In the genomic region with DNA sequence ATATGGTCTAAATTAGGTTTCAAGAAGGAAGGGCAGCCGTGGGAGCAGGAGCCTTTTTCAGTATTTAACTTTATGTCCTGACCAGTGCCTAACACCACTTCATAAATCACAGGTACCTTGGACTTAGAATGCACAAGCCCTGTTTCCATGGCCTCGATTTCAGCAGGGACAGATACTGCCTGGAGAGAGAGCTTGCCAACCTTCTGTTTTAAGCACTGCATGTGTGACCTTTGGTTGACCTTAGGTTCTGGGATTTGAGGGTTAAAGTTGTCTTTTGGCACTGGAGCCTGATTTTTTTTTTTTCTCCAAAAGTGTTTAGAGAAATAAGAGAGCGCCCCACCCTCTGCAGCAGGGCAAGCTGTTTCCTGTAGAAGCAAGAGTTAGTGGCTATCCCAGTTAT, we compare ENCODE assay signal across 14 cellular contexts.
A peak's percentile ranks its signal among the peaks of the same experiment; 100 is the strongest.
DNase-seq lines count a peak whose midpoint lies in the region; ATAC-seq, FAIRE-seq and TF ChIP-seq lines count a peak whose summit lies in the region.
"Had no signal": no experiment of that assay in that cellular context is flagged by ENCODE, and none has a peak within 500 bp of the region (broad histone marks: within the 10 kb centered on the region; RNA-seq: fewer than 3 reads in every experiment).

No MANE protein-coding gene starts in this region.

- no peak for FAIRE-seq in endothelial cell of umbilical vein (lab: Jason Lieb, UNC)
- FAIRE-seq: GM12892 had no signal

- peak; percentile 25 for ATAC-seq in CD4-positive, alpha-beta T cell (ENCODE audit: poor library complexity)
- ATAC-seq in activated CD8-positive, alpha-beta T cell treated with anti-CD3 and anti-CD28 coated beads, Interleukin-2, amount 10 ng/mL, durations not matched to agents 7 days and 5 days = no peak
- ATAC-seq: Panc1 had no signal

- no peak overlapping the region for H3K27ac ChIP-seq in CD4-positive, alpha-beta T cell (ENCODE audit: low read depth, low read length)
- H3K27ac ChIP-seq in HUES64 (ENCODE audit: low read depth, low read length) (peak overlapping the region; percentile 6; the same call in 1 of the 2 replicates), endothelial cell of umbilical vein (ENCODE audit: insufficient read depth, low read depth, low read length) (no peak overlapping the region), Karpas-422 (ENCODE audit: low read length) (no peak overlapping the region)
- H3K27ac ChIP-seq in CD8-positive, alpha-beta memory T cell (ENCODE audit: low read depth, low read length) = no peak overlapping the region

- BruUV-seq in endothelial cell of umbilical vein (replicated peaks; lab: Mats Ljungman, UMichigan) = no TSS peak

- intact Hi-C loops in CD4-positive, alpha-beta T cell (cut with DNase I, micrococcal nuclease) = no loop called here
- intact Hi-C loops in endothelial cell of umbilical vein (cut with micrococcal nuclease) = no loop called here

- DNase-seq in CD4-positive, alpha-beta T cell = no peak
- DNase-seq in endothelial cell of umbilical vein (ENCODE audit: low read depth, low spot score) = peak; percentile 62
- peak; percentile 12 for DNase-seq in nephron progenitor cell
- DNase-seq in CD8-positive, alpha-beta memory T cell = no peak
- DNase-seq in Karpas-422 = no peak
- DNase-seq in activated CD8-positive, alpha-beta T cell treated with anti-CD3 and anti-CD28 coated beads, Interleukin-2, amount 10 ng/mL, durations not matched to agents 7 days and 5 days = no peak
- DNase-seq in RKO (ENCODE audit: low spot score) = no peak
- DNase-seq: activated T-cell treated with anti-CD3 and anti-CD28 coated beads, Interleukin-2, amount 50 U/mL, for 1 hour; HFFc6; immature natural killer cell; NCI-H2227 treated with DMSO at 0.1 percent for 48 hours had no signal

- peaks cover 24% of the 10 kb centered on the region for H3K36me3 Mint-ChIP-seq in CD4-positive, alpha-beta T cell (ENCODE audit: low read depth)
- peaks cover 25% of the 10 kb centered on the region for H3K36me3 Mint-ChIP-seq in nephron progenitor cell (ENCODE audit: low read depth)
- peaks cover 0 to 25% (median 4%) of the 10 kb centered on the region in 3 donors for H3K36me3 Mint-ChIP-seq in CD8-positive, alpha-beta memory T cell
- peaks cover 50% of the 10 kb centered on the region for H3K36me3 Mint-ChIP-seq in activated CD8-positive, alpha-beta T cell treated with anti-CD3 and anti-CD28 coated beads, Interleukin-2, amount 10 ng/mL, durations not matched to agents 7 days and 5 days (ENCODE audit: low read depth)

- H3K4me3 ChIP-seq in HUES64 (ENCODE audit: low read length) (no peak overlapping the region), endothelial cell of umbilical vein (replicated peaks in 1 of 3; ENCODE audit: insufficient read depth in 1 of 3, low read depth in 1 of 3, low read length in 3 of 3) (no peak overlapping the region), Karpas-422 (ENCODE audit: low read length) (no peak overlapping the region)
- H3K4me3 ChIP-seq in CD8-positive, alpha-beta memory T cell (ENCODE audit: low read length) = no peak overlapping the region

- POLR2A ChIA-PET in CD4-positive, alpha-beta T cell (lab: Charles Lee) = interaction anchor here (0.6 to 2.5 kb wide), 8 partner anchors 17 to 199 kb away, joined by 3 to 10 read pairs (median 4); partner anchors contain the start of gene MAP3K1
- POLR2A ChIA-PET in endothelial cell of umbilical vein (lab: Charles Lee) = no interaction called here
- POLR2A ChIA-PET in CD8-positive, alpha-beta memory T cell (lab: Charles Lee) = no interaction called here
- POLR2A ChIA-PET in activated CD8-positive, alpha-beta T cell treated with anti-CD3 and anti-CD28 coated beads, Interleukin-2, amount 10 ng/mL, durations not matched to agents 7 days and 5 days (lab: Charles Lee) = no interaction called here

- H3K27me3 ChIP-seq in CD4-positive, alpha-beta T cell (ENCODE audit: control insufficient read depth, insufficient read depth, low read length) = no peaks in the 10 kb centered on the region
- H3K27me3 ChIP-seq in HUES64 (ENCODE audit: insufficient read depth, low read length) (no peaks in the 10 kb centered on the region), endothelial cell of umbilical vein (ENCODE audit: control insufficient read depth in 2 of 2, insufficient read depth in 2 of 2, low read length in 2 of 2) (no peaks in the 10 kb centered on the region), Karpas-422 (ENCODE audit: low read length) (no peaks in the 10 kb centered on the region)
- no peaks in the 10 kb centered on the region for H3K27me3 ChIP-seq in CD8-positive, alpha-beta memory T cell (ENCODE audit: insufficient read depth, low read length, poor library complexity, severe bottlenecking)

- H3K4me2 ChIP-seq in endothelial cell of umbilical vein (ENCODE audit: insufficient read depth, low read length) (no peak overlapping the region), Karpas-422 (ENCODE audit: low read depth, low read length, poor library complexity, severe bottlenecking) (no peak overlapping the region)

- H4K20me1 ChIP-seq in endothelial cell of umbilical vein (replicated peaks; ENCODE audit: control insufficient read depth, extremely low read depth, insufficient read depth, low read length) (no peaks in the 10 kb centered on the region), Karpas-422 (ENCODE audit: insufficient read depth, low read depth, low read length) (no peaks in the 10 kb centered on the region)

- peak overlapping the region; percentile 82 for H3K27ac Mint-ChIP-seq in CD4-positive, alpha-beta T cell
- H3K27ac Mint-ChIP-seq in nephron progenitor cell = peak overlapping the region; percentile 87
- H3K27ac Mint-ChIP-seq in CD8-positive, alpha-beta memory T cell = peak overlapping the region in 3 of 8 donors; percentile 40 to 62 (median 58)
- H3K27ac Mint-ChIP-seq in activated CD8-positive, alpha-beta T cell treated with anti-CD3 and anti-CD28 coated beads, Interleukin-2, amount 10 ng/mL, durations not matched to agents 7 days and 5 days = no peak overlapping the region
- H3K27ac Mint-ChIP-seq: HFFc6, immature natural killer cell had no signal

- whole genome bisulfite sequencing in HUES64 = 70% methylated on average over 3 of the region's 3 CpGs

- dilution Hi-C loops in endothelial cell of umbilical vein (cut with MboI; ENCODE audit: extremely low pct_ligation_motif_present, low sequenced_read_pairs) = no loop called here

- no peak for TF ChIP-seq CTCF in CD4-positive, alpha-beta T cell (IDR thresholded peaks at IDR 0.05)
- no peak for TF ChIP-seq CTCF in endothelial cell of umbilical vein (IDR thresholded peaks at IDR 0.05; ENCODE audit: extremely low read depth in 1 of 2, insufficient read depth in 1 of 2, low read depth in 1 of 2, low read length in 2 of 2)
- no peak for TF ChIP-seq CTCF in nephron progenitor cell (IDR thresholded peaks at IDR 0.05)

- no peaks in the 10 kb centered on the region for H3K9me2 ChIP-seq in Karpas-422 (replicated peaks; ENCODE audit: insufficient read depth, low read length)

- no peak for TF ChIP-seq POLR2A in endothelial cell of umbilical vein (IDR thresholded peaks at IDR 0.05; ENCODE audit: low read depth, low read length)

- H3K36me3 ChIP-seq in HUES64 (ENCODE audit: insufficient read depth, low read length) = no peaks in the 10 kb centered on the region
- no peaks in the 10 kb centered on the region for H3K36me3 ChIP-seq in endothelial cell of umbilical vein (ENCODE audit: control insufficient read depth in 2 of 2, extremely low read depth in 1 of 2, insufficient read depth in 2 of 2, low read length in 2 of 2)
- no peaks in the 10 kb centered on the region for H3K36me3 ChIP-seq in CD8-positive, alpha-beta memory T cell (ENCODE audit: insufficient read depth, low read length)
- H3K36me3 ChIP-seq in Karpas-422 (ENCODE audit: insufficient read depth, low read length) = no peaks in the 10 kb centered on the region

- H3K9ac ChIP-seq in HUES64 (ENCODE audit: low read depth, low read length) (no peak overlapping the region), endothelial cell of umbilical vein (replicated peaks; ENCODE audit: extremely low read depth, insufficient read depth, low read length) (no peak overlapping the region), Karpas-422 (ENCODE audit: low read length) (no peak overlapping the region)

- H2AFZ ChIP-seq in endothelial cell of umbilical vein (ENCODE audit: low read depth, low read length) (no peak overlapping the region), Karpas-422 (ENCODE audit: low read length) (no peak overlapping the region)

- H3K79me2 ChIP-seq in endothelial cell of umbilical vein (ENCODE audit: control insufficient read depth, insufficient read depth, low read length) (no peaks in the 10 kb centered on the region), Karpas-422 (ENCODE audit: low read length) (no peaks in the 10 kb centered on the region)

- H3K27me3 Mint-ChIP-seq in CD4-positive, alpha-beta T cell = no peaks in the 10 kb centered on the region
- peaks cover 4% of the 10 kb centered on the region for H3K27me3 Mint-ChIP-seq in nephron progenitor cell (ENCODE audit: low read depth, poor library complexity)
- peaks cover 0 to 4% of the 10 kb centered on the region in 2 donors for H3K27me3 Mint-ChIP-seq in CD8-positive, alpha-beta memory T cell
- no peaks in the 10 kb centered on the region for H3K27me3 Mint-ChIP-seq in activated CD8-positive, alpha-beta T cell treated with anti-CD3 and anti-CD28 coated beads, Interleukin-2, amount 10 ng/mL, durations not matched to agents 7 days and 5 days (ENCODE audit: low read depth)

- CTCF ChIA-PET in CD4-positive, alpha-beta T cell (lab: Charles Lee) = interaction anchor here (1.4 kb wide), 1 partner anchor 10 kb away, joined by 3 read pairs; no protein-coding TSS in a partner anchor
- CTCF ChIA-PET in endothelial cell of umbilical vein (lab: Charles Lee) = interaction anchor here (1.6 to 2.9 kb wide), 2 partner anchors 8 to 23 kb away, joined by 5 to 15 read pairs; no protein-coding TSS in a partner anchor
- CTCF ChIA-PET in CD8-positive, alpha-beta memory T cell (lab: Charles Lee) = no interaction called here
- CTCF ChIA-PET in activated CD8-positive, alpha-beta T cell treated with anti-CD3 and anti-CD28 coated beads, Interleukin-2, amount 10 ng/mL, durations not matched to agents 7 days and 5 days (lab: Charles Lee) = interaction anchor here (1.5 kb wide), 1 partner anchor 345 kb away, joined by 3 read pairs; no protein-coding TSS in a partner anchor

- peak overlapping the region; percentile 52 for H3K4me3 Mint-ChIP-seq in CD4-positive, alpha-beta T cell
- H3K4me3 Mint-ChIP-seq in nephron progenitor cell = peak overlapping the region; percentile 53
- peak overlapping the region in 2 of 7 donors; percentile 7 to 24 for H3K4me3 Mint-ChIP-seq in CD8-positive, alpha-beta memory T cell
- no peak overlapping the region for H3K4me3 Mint-ChIP-seq in activated CD8-positive, alpha-beta T cell treated with anti-CD3 and anti-CD28 coated beads, Interleukin-2, amount 10 ng/mL, durations not matched to agents 7 days and 5 days
- H3K4me3 Mint-ChIP-seq: HFFc6, immature natural killer cell had no signal

- H3K9me3 Mint-ChIP-seq in CD4-positive, alpha-beta T cell = peaks cover 13% of the 10 kb centered on the region
- H3K9me3 Mint-ChIP-seq in nephron progenitor cell = peaks cover 63% of the 10 kb centered on the region
- H3K9me3 Mint-ChIP-seq in CD8-positive, alpha-beta memory T cell = peaks cover 5 to 29% (median 16%) of the 10 kb centered on the region in 5 donors
- H3K9me3 Mint-ChIP-seq in activated CD8-positive, alpha-beta T cell treated with anti-CD3 and anti-CD28 coated beads, Interleukin-2, amount 10 ng/mL, durations not matched to agents 7 days and 5 days (ENCODE audit: insufficient read depth) = peaks cover 26% of the 10 kb centered on the region

- peaks cover 24% of the 10 kb centered on the region for H3K4me1 ChIP-seq in HUES64 (ENCODE audit: insufficient read depth, low read length)
- peaks cover 8% of the 10 kb centered on the region for H3K4me1 ChIP-seq in endothelial cell of umbilical vein (ENCODE audit: control insufficient read depth, extremely low read depth, insufficient read depth, low read length)
- peaks cover 54% of the 10 kb centered on the region for H3K4me1 ChIP-seq in CD8-positive, alpha-beta memory T cell (ENCODE audit: insufficient read depth, low read length)
- no peaks in the 10 kb centered on the region for H3K4me1 ChIP-seq in Karpas-422 (ENCODE audit: low read length)

- H3K4me1 Mint-ChIP-seq in CD4-positive, alpha-beta T cell (ENCODE audit: low read depth) = peaks cover 63% of the 10 kb centered on the region
- peaks cover 32% of the 10 kb centered on the region for H3K4me1 Mint-ChIP-seq in nephron progenitor cell
- peaks cover 47 to 64% (median 56%) of the 10 kb centered on the region in 3 donors for H3K4me1 Mint-ChIP-seq in CD8-positive, alpha-beta memory T cell
- peaks cover 61% of the 10 kb centered on the region for H3K4me1 Mint-ChIP-seq in activated CD8-positive, alpha-beta T cell treated with anti-CD3 and anti-CD28 coated beads, Interleukin-2, amount 10 ng/mL, durations not matched to agents 7 days and 5 days (ENCODE audit: low read depth)

- H3K9me3 ChIP-seq in CD4-positive, alpha-beta T cell (ENCODE audit: control insufficient read depth, low read length) = peaks cover 19% of the 10 kb centered on the region
- H3K9me3 ChIP-seq in HUES64 (ENCODE audit: insufficient read depth, low read depth, low read length) = peaks cover 19% of the 10 kb centered on the region
- H3K9me3 ChIP-seq in endothelial cell of umbilical vein (replicated peaks; ENCODE audit: control insufficient read depth, insufficient read depth, low read length) = no peaks in the 10 kb centered on the region
- H3K9me3 ChIP-seq in CD8-positive, alpha-beta memory T cell (ENCODE audit: low read length) = peaks cover 7% of the 10 kb centered on the region
- H3K9me3 ChIP-seq in Karpas-422 (ENCODE audit: low read length) = peaks cover 9% of the 10 kb centered on the region; the same call in 1 of the 2 replicates

- H3K9me1 ChIP-seq in endothelial cell of umbilical vein (replicated peaks; ENCODE audit: control insufficient read depth, extremely low read depth, insufficient read depth, low read length) = no peaks in the 10 kb centered on the region

Comparison
In these comparisons a context has a peak if more than half of its experiments do, and no peak if none do; other contexts are left out.
1. DNase-seq: peak in endothelial cell of umbilical vein (single experiment) and nephron progenitor cell (single experiment); none in CD4-positive, alpha-beta T cell (0 of 10), CD8-positive, alpha-beta memory T cell (0 of 5), Karpas-422 (single experiment), activated CD8-positive, alpha-beta T cell treated with anti-CD3 and anti-CD28 coated beads, Interleukin-2, amount 10 ng/mL, durations not matched to agents 7 days and 5 days (single experiment) and RKO (single experiment).